Comparison of ENCODE assay signal across 8 cellular contexts in the genomic region with DNA sequence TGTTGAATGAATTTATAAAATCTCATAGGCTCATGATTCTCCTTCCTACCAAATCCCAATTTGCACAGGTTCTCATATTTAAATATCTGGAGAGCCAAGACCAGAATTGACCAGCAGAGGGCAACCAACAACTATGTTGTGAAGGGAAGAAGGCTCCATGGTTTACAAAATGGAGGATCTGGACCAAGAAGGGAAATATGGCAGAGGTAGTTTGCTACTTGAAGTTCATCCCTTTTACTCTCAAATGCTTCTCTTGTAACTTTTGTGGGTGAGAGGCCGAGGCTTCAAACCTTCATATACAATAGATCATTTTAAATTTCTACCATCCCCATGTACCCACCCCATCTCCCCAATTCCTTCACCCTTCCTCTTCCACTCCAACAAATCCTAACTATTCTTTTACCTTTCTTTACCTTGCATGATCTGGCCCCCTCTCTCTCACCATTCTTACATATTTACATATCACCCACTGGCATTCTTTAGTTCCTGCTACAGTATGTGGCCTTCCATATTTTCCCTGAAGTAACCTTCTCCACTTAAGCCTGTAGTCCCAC. TPM values are rescaled to one million over a fixed set of nuclear protein-coding genes. Genes with fewer than 3 reads are reported as not detected.
DNase-seq lines count a peak whose midpoint lies in the region; ATAC-seq and TF ChIP-seq lines count a peak whose summit lies in the region.

No MANE protein-coding gene starts in this region.

- H3K36me3 ChIP-seq in HEK293 (ENCODE audit: control insufficient read depth in 2 of 2, insufficient read depth in 1 of 2, low read length in 2 of 2) (no peaks in the 10 kb centered on the region; a peak in 1 of 3 replicates), lower lobe of right lung (no peaks in the 10 kb centered on the region)

- ATAC-seq in lower lobe of right lung (peak in 1 of 2 donors; percentile 28), GM19463 (IDR thresholded peaks at IDR 0.05; ENCODE audit: unreplicated experiment) (no peak)

- H3K4me3 ChIP-seq in HEK293 (ENCODE audit: low read depth, low read length) (no peak overlapping the region), lower lobe of right lung (no peak overlapping the region)

- H3K9me3 ChIP-seq in HEK293 (ENCODE audit: control insufficient read depth, insufficient read depth, low read depth, low read length) (no peaks in the 10 kb centered on the region), lower lobe of right lung (no peaks in the 10 kb centered on the region)

- H3K27ac ChIP-seq in C4-2B (no peak overlapping the region), HEK293 (ENCODE audit: extremely low read depth, low read depth, low read length) (no peak overlapping the region), lower lobe of right lung (no peak overlapping the region)

- CTCF ChIA-PET in HEK293 (lab: Yijun Ruan, JAX) = interaction anchor here (0.6 to 6.1 kb wide), 15 partner anchors 9 to 500 kb away, joined by 3 to 86 read pairs (median 4); a partner anchor contains a TSS

- intact Hi-C loops in lower lobe of right lung (cut with DNase I) = no loop called here

- POLR2A ChIA-PET in HEK293 (lab: Yijun Ruan, JAX) = interaction anchor here (1.3 to 5.3 kb wide), 2 partner anchors 29 kb away, joined by 5 to 59 read pairs; a partner anchor contains a TSS

- DNase-seq in NCI-H510A (lab: John Stamatoyannopoulos, UW) (peak; percentile 71), chondrocyte (ENCODE audit: low spot score) (no peak), lower lobe of right lung (no peak)
- DNase-seq in activated CD4-positive, alpha-beta T cell treated with anti-CD3 and anti-CD28 coated beads for 24 hours (ENCODE audit: low read depth in 2 of 2) = peak; percentile 62 to 74
- peak; percentile 61 for DNase-seq in stimulated activated CD8-positive, alpha-beta memory T cell treated with anti-CD3 and anti-CD28 coated beads, Interleukin-12 subunit alpha, Interleukin-12 subunit beta, amount 100 ng/mL, for 1 hour (ENCODE audit: low read depth)

- peak overlapping the region; percentile 52 for H3K27ac Mint-ChIP-seq in chondrocyte (ENCODE audit: unreplicated experiment)

- H3K27me3 ChIP-seq in lower lobe of right lung (ENCODE audit: low read depth) = no peaks in the 10 kb centered on the region

- H3K4me1 Mint-ChIP-seq in chondrocyte (ENCODE audit: low read depth) = peaks cover 34% of the 10 kb centered on the region

- H3K4me3 Mint-ChIP-seq in chondrocyte (ENCODE audit: unreplicated experiment) = no peak overlapping the region

- H3K27me3 Mint-ChIP-seq in chondrocyte (ENCODE audit: low read depth) = no peaks in the 10 kb centered on the region

- H3K4me1 ChIP-seq in HEK293 (ENCODE audit: control insufficient read depth, insufficient read depth, low read length) (no peaks in the 10 kb centered on the region; the same call in 1 of the 2 replicates), lower lobe of right lung (peaks cover 14% of the 10 kb centered on the region)

- peak; percentile 91 for TF ChIP-seq CTCF in C4-2B (conservative IDR thresholded peaks at IDR 0.05)
- TF ChIP-seq CTCF in HEK293 (tag by site-specific recombination; IDR thresholded peaks at IDR 0.05) = peak; percentile 57; the same call in 1 of the 2 replicates
- TF ChIP-seq CTCF in chondrocyte (IDR thresholded peaks at IDR 0.05) = peak; percentile 92
- peak; percentile 85 for TF ChIP-seq CTCF in lower lobe of right lung (IDR thresholded peaks at IDR 0.05)

- H3K36me3 Mint-ChIP-seq in chondrocyte (ENCODE audit: low read depth) = no peaks in the 10 kb centered on the region

- no peaks in the 10 kb centered on the region for H3K9me3 Mint-ChIP-seq in chondrocyte (ENCODE audit: low read depth)

TF ChIP-seq in HEK293, 187 proteins besides CTCF, POLR2A, EP300 and RAD21 (continues in another document):
- TF ChIP-seq, protein P1, sequence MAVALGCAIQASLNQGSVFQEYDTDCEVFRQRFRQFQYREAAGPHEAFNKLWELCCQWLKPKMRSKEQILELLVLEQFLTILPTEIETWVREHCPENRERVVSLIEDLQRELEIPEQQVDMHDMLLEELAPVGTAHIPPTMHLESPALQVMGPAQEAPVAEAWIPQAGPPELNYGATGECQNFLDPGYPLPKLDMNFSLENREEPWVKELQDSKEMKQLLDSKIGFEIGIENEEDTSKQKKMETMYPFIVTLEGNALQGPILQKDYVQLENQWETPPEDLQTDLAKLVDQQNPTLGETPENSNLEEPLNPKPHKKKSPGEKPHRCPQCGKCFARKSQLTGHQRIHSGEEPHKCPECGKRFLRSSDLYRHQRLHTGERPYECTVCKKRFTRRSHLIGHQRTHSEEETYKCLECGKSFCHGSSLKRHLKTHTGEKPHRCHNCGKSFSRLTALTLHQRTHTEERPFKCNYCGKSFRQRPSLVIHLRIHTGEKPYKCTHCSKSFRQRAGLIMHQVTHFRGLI (tag by site-specific recombination; IDR thresholded peaks at IDR 0.05) = peak; percentile 40; the same call in 1 of the 2 replicates
- TF ChIP-seq ZNF561 (tag by site-specific recombination; IDR thresholded peaks at IDR 0.05; ENCODE audit: borderline replicate concordance) (no peak), ZNF394 (tag by site-specific recombination; IDR thresholded peaks at IDR 0.05; ENCODE audit: borderline replicate concordance) (peak; percentile 10; the same call in 1 of the 2 replicates), ZNF354C (tag by site-specific recombination; IDR thresholded peaks at IDR 0.05; ENCODE audit: borderline replicate concordance, low read depth) (no peak), ZNF777 (tag by site-specific recombination; IDR thresholded peaks at IDR 0.05; ENCODE audit: borderline replicate concordance) (no peak), ZBTB8A (tag by site-specific recombination; IDR thresholded peaks at IDR 0.05) (no peak), ZEB2 (tag by site-specific recombination; IDR thresholded peaks at IDR 0.05) (no peak)
- TF ChIP-seq, protein P2, sequence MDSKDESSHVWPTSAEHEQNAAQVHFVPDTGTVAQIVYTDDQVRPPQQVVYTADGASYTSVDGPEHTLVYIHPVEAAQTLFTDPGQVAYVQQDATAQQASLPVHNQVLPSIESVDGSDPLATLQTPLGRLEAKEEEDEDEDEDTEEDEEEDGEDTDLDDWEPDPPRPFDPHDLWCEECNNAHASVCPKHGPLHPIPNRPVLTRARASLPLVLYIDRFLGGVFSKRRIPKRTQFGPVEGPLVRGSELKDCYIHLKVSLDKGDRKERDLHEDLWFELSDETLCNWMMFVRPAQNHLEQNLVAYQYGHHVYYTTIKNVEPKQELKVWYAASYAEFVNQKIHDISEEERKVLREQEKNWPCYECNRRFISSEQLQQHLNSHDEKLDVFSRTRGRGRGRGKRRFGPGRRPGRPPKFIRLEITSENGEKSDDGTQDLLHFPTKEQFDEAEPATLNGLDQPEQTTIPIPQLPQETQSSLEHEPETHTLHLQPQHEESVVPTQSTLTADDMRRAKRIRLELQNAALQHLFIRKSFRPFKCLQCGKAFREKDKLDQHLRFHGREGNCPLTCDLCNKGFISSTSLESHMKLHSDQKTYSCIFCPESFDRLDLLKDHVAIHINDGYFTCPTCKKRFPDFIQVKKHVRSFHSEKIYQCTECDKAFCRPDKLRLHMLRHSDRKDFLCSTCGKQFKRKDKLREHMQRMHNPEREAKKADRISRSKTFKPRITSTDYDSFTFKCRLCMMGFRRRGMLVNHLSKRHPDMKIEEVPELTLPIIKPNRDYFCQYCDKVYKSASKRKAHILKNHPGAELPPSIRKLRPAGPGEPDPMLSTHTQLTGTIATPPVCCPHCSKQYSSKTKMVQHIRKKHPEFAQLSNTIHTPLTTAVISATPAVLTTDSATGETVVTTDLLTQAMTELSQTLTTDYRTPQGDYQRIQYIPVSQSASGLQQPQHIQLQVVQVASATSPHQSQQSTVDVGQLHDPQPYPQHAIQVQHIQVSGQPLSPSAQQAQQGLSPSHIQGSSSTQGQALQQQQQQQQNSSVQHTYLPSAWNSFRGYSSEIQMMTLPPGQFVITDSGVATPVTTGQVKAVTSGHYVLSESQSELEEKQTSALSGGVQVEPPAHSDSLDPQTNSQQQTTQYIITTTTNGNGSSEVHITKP (tag by site-specific recombination; IDR thresholded peaks at IDR 0.05) = 0 out of 2 replicates have a peak, but pooled peaks have one; percentile 9
- TF ChIP-seq, protein P3, sequence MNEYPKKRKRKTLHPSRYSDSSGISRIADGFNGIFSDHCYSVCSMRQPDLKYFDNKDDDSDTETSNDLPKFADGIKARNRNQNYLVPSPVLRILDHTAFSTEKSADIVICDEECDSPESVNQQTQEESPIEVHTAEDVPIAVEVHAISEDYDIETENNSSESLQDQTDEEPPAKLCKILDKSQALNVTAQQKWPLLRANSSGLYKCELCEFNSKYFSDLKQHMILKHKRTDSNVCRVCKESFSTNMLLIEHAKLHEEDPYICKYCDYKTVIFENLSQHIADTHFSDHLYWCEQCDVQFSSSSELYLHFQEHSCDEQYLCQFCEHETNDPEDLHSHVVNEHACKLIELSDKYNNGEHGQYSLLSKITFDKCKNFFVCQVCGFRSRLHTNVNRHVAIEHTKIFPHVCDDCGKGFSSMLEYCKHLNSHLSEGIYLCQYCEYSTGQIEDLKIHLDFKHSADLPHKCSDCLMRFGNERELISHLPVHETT (tag by site-specific recombination; IDR thresholded peaks at IDR 0.05) = no peak
- TF ChIP-seq, protein P4, sequence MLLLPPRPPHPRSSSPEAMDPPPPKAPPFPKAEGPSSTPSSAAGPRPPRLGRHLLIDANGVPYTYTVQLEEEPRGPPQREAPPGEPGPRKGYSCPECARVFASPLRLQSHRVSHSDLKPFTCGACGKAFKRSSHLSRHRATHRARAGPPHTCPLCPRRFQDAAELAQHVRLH (tag by site-specific recombination; IDR thresholded peaks at IDR 0.05) = 0 out of 2 replicates have a peak, but pooled peaks have one; percentile 15
- TF ChIP-seq, protein P5, sequence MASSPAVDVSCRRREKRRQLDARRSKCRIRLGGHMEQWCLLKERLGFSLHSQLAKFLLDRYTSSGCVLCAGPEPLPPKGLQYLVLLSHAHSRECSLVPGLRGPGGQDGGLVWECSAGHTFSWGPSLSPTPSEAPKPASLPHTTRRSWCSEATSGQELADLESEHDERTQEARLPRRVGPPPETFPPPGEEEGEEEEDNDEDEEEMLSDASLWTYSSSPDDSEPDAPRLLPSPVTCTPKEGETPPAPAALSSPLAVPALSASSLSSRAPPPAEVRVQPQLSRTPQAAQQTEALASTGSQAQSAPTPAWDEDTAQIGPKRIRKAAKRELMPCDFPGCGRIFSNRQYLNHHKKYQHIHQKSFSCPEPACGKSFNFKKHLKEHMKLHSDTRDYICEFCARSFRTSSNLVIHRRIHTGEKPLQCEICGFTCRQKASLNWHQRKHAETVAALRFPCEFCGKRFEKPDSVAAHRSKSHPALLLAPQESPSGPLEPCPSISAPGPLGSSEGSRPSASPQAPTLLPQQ (tag by site-specific recombination; IDR thresholded peaks at IDR 0.05) = 0 out of 2 replicates have a peak, but pooled peaks have one; percentile 37

RNA-seq across cellular contexts. Expression of a gene that starts 3.8 kb away (rescaled TPM):
- 50.4 to 96.7 TPM (median 57.4 TPM) in 3 replicates for total RNA-seq in chondrocyte
- total RNA-seq in lower lobe of right lung = 115 TPM

RNA-seq across cellular contexts. Expression of a gene that starts 28.6 kb away (rescaled TPM):
- total RNA-seq in chondrocyte = 59.2 to 103 TPM (median 99.7 TPM) in 3 replicates
- total RNA-seq in lower lobe of right lung = 49.8 TPM

RNA-seq across cellular contexts. Expression of a gene that starts 31.0 kb away (rescaled TPM):
- total RNA-seq in chondrocyte (36.6 to 50.7 TPM (median 38.7 TPM) in 3 replicates), lower lobe of right lung (20.9 TPM)

RNA-seq across cellular contexts. Expression of a gene that starts 34.9 kb away (rescaled TPM):
- total RNA-seq in chondrocyte (1,367 to 2,282 TPM (median 2,236 TPM) in 3 replicates), lower lobe of right lung (1,292 TPM)

RNA-seq across cellular contexts. Expression of a gene that starts 36.7 kb away (rescaled TPM):
- total RNA-seq in chondrocyte = 0.41 to 0.68 TPM (median 0.47 TPM) in 3 replicates
- not detected for total RNA-seq in lower lobe of right lung

Comparison
In these comparisons a context has a peak if more than half of its experiments do, and no peak if none do; other contexts are left out.
1. DNase-seq: peak in NCI-H510A (single experiment), activated CD4-positive, alpha-beta T cell treated with anti-CD3 and anti-CD28 coated beads for 24 hours (2 of 2) and stimulated activated CD8-positive, alpha-beta memory T cell treated with anti-CD3 and anti-CD28 coated beads, Interleukin-12 subunit alpha, Interleukin-12 subunit beta, amount 100 ng/mL, for 1 hour (single experiment); none in chondrocyte (single experiment) and lower lobe of right lung (single experiment).
2. Peak in every context shown above with its lines, with median percentiles within 50 percentile points of each other: CTCF ChIP-seq.